Comparison of ENCODE assay signal across 29 cellular contexts in the genomic region with DNA sequence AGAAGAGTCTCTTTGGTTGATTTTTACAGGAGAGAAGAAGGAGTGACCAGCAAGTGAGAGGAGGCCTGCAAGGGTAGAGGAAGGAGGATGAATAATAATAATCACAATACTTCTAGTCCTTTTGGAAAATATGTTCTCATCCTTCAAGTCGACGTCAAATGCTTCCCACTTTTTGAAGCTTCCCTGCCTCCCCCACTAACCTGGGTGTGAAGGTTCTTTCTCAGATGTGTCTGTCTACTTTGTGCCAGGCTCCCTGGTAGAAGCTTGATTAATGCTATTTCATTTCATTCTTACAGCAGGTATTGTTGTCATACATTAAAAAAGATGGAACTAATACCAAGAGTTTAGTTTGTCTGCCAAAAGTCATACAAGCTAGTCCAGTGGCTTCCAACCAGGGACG. TPM values are rescaled to one million over a fixed set of nuclear protein-coding genes. Genes with fewer than 3 reads are reported as not detected.
DNase-seq lines count a peak whose midpoint lies in the region; TF ChIP-seq lines count a peak whose summit lies in the region.
"Had no signal": no experiment of that assay in that cellular context is flagged by ENCODE, and none has a peak within 500 bp of the region (broad histone marks: within the 10 kb centered on the region; RNA-seq: fewer than 3 reads in every experiment).

No MANE protein-coding gene starts in this region.

- DNase-seq in endodermal cell: no peak
- no peak for DNase-seq in H4 (ENCODE audit: low spot score)
- DNase-seq: 8988T; ACHN; AML-193; BE2C; C1 segment of cervical spinal cord; Caco-2; Calu3; CD4-positive, alpha-beta memory T cell; CD4-positive, alpha-beta T cell; CD4-positive, CD25-positive, alpha-beta regulatory T cell; CD8-positive, alpha-beta memory T cell; CD8-positive, alpha-beta T cell; COR-L47; DMS 273 treated with DMSO at 0.1 percent for 48 hours; DMS153; DMS53; DMS79; DMS79 treated with DMSO at 0.1 percent for 48 hours; DND-41; EL had no signal

- no peaks in the 10 kb centered on the region for H3K27me3 ChIP-seq in endodermal cell (ENCODE audit: control insufficient read depth, insufficient read depth, low read length, poor library complexity, severe bottlenecking)
- H3K27me3 ChIP-seq: BE2C; BLaER1; BLaER1 treated with 17β-estradiol and CSF1 and Interleukin-3, amounts not matched to agents 10 nM and 100 nM had no signal

- H3K9me3 ChIP-seq in endodermal cell (ENCODE audit: control insufficient read depth, low read length): no peaks in the 10 kb centered on the region
- H3K9me3 ChIP-seq: A549; BE2C; BLaER1; BLaER1 treated with 17β-estradiol and CSF1 and Interleukin-3, amounts not matched to agents 10 nM and 100 nM; Caco-2 had no signal

- H3K36me3 Mint-ChIP-seq in endodermal cell (ENCODE audit: low read depth): peaks cover 3% of the 10 kb centered on the region
- H3K36me3 Mint-ChIP-seq: CD14-positive monocyte; CD4-positive, alpha-beta memory T cell; CD8-positive, alpha-beta memory T cell; CD8-positive, alpha-beta T cell had no signal

- no peak overlapping the region for H3K27ac ChIP-seq in endodermal cell (ENCODE audit: low read depth, low read length)
- H3K27ac ChIP-seq: 22Rv1; A549; BLaER1; BLaER1 treated with 17β-estradiol and CSF1 and Interleukin-3, amounts not matched to agents 10 nM and 100 nM; C4-2B had no signal

- TF ChIP-seq CTCF in endodermal cell (conservative IDR thresholded peaks at IDR 0.05): no peak

- H3K4me3 Mint-ChIP-seq in endodermal cell: no peak overlapping the region
- H3K4me3 Mint-ChIP-seq: B cell; CD14-positive monocyte; CD4-positive, alpha-beta memory T cell; CD4-positive, alpha-beta T cell; CD8-positive, alpha-beta memory T cell; CD8-positive, alpha-beta T cell had no signal

- H3K9ac ChIP-seq in endodermal cell (ENCODE audit: extremely low read depth, low read length, poor library complexity, severe bottlenecking): no peak overlapping the region
- H3K9ac ChIP-seq: BLaER1; BLaER1 treated with 17β-estradiol and CSF1 and Interleukin-3, amounts not matched to agents 10 nM and 100 nM had no signal

- H3K4me1 Mint-ChIP-seq in endodermal cell: peaks cover 67% of the 10 kb centered on the region
- H3K4me1 Mint-ChIP-seq: B cell; CD14-positive monocyte; CD4-positive, alpha-beta memory T cell; CD4-positive, CD25-positive, alpha-beta regulatory T cell; CD8-positive, alpha-beta memory T cell had no signal

- peak overlapping the region; percentile 16 for H3K27ac Mint-ChIP-seq in endodermal cell
- H3K27ac Mint-ChIP-seq: B cell; CD14-positive monocyte; CD4-positive, alpha-beta memory T cell; CD4-positive, alpha-beta T cell; CD4-positive, CD25-positive, alpha-beta regulatory T cell; CD8-positive, alpha-beta memory T cell; CD8-positive, alpha-beta T cell had no signal

- H3K9me3 Mint-ChIP-seq in endodermal cell: no peaks in the 10 kb centered on the region
- H3K9me3 Mint-ChIP-seq: CD4-positive, alpha-beta T cell; CD8-positive, alpha-beta T cell had no signal

- WGBS in endodermal cell (ENCODE audit: insufficient coverage in 1 of 2, insufficient read length in 1 of 2), 2 experiments: 88 to 100% methylated on average over 1 to 3 of the region's 3 CpGs

- H3K27me3 Mint-ChIP-seq in endodermal cell (ENCODE audit: insufficient read depth): no peaks in the 10 kb centered on the region
- H3K27me3 Mint-ChIP-seq: CD4-positive, alpha-beta memory T cell; CD4-positive, CD25-positive, alpha-beta regulatory T cell; CD8-positive, alpha-beta memory T cell had no signal

- H3K4me3 ChIP-seq in endodermal cell (ENCODE audit: low read length): no peak overlapping the region
- H3K4me3 ChIP-seq: A549; BLaER1; BLaER1 treated with 17β-estradiol and CSF1 and Interleukin-3, amounts not matched to agents 10 nM and 100 nM had no signal

- H3K4me1 ChIP-seq in endodermal cell (ENCODE audit: control insufficient read depth, insufficient read depth, low read length): peaks cover 14% of the 10 kb centered on the region
- H3K4me1 ChIP-seq: BE2C, Caco-2 had no signal

- H3K36me3 ChIP-seq in endodermal cell (ENCODE audit: control insufficient read depth, insufficient read depth, low read length): peaks cover 11% of the 10 kb centered on the region
- H3K36me3 ChIP-seq: BE2C had no signal

RNA-seq across cellular contexts. Expression of a gene that starts 17.1 kb away (rescaled TPM):
- 100 to 1,000 TPM in 1 of 2 donors, 10 to 100 TPM in 1; 68.2 to 130 TPM for total RNA-seq in endodermal cell
- 23.1 TPM for polyA plus RNA-seq in endodermal cell (2013, experiment 1 of 2)
- polyA plus RNA-seq in endodermal cell (2013, experiment 2 of 2): 21.2 TPM
- total RNA-seq in H4 (2014; rRNA removed; shearing (Covaris generic)): 0.31 and 0.82 TPM in 2 replicates
- total RNA-seq: Calu3; CD4-positive, CD25-positive, alpha-beta regulatory T cell; CD8-positive, alpha-beta memory T cell; CD8-positive, alpha-beta T cell had no signal
- polyA plus RNA-seq: CD8-positive, alpha-beta memory T cell had no signal

Comparison
In these comparisons a context has a peak if more than half of its experiments do, and no peak if none do; other contexts are left out.
1. RNA of a gene that starts 17.1 kb away (total RNA-seq): 68.2 to 130 TPM in endodermal cell; 0.31 to 0.82 TPM in H4; every median in the first group is over 10 times any median in the second.